20 cellular contexts compared by ENCODE assay signal in the genomic region with DNA sequence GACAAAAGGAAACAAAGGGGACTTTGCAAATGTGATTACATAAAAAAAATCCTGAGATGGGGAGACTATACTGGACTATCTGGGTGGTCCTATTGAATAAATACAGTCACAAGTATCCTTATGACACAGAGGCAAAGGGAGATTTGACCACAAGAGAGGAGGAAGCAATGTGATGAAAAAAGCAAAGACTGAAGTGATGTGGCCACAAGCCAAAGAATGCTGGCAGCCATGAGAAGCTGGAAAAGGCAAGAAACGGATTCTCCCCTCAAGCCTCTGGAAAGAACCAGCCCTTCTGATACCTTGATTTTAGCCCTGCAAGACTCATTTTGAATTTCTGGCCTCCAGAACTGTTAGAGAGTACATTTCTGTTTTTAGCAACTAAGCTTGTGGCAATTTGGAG. TPM values are rescaled to one million over a fixed set of nuclear protein-coding genes. Genes with fewer than 3 reads are reported as not detected.
"Had no signal": no experiment of that assay in that cellular context is flagged by ENCODE, and none has a peak within 500 bp of the region (broad histone marks: within the 10 kb centered on the region; RNA-seq: fewer than 3 reads in every experiment).

No MANE protein-coding gene starts in this region.

- H3K9me3 Mint-ChIP-seq: natural killer cell treated with Interleukin-12 subunit alpha and Interleukin-12 subunit beta and Interleukin-15 and Interleukin-18, amount 100 ng/mL, for 72 hours had no signal

- H2AFZ ChIP-seq: neural progenitor cell had no signal

- H3K4me1 Mint-ChIP-seq: neural progenitor cell had no signal

- H3K36me3 ChIP-seq: esophagus squamous epithelium, gastrocnemius medialis, neural progenitor cell, ovary, upper lobe of left lung, uterus had no signal

- H3K9ac ChIP-seq: neural progenitor cell had no signal

- H3K4me1 ChIP-seq: esophagus squamous epithelium, gastrocnemius medialis, neural progenitor cell, uterus had no signal

- H3K27me3 ChIP-seq: gastrocnemius medialis, heart right ventricle, neural progenitor cell, ovary, upper lobe of left lung, uterus had no signal

- FAIRE-seq: colon, islet of Langerhans had no signal

- H3K9me3 ChIP-seq: gastrocnemius medialis, mucosa of descending colon, ovary had no signal

- H3K36me3 Mint-ChIP-seq: natural killer cell treated with Interleukin-12 subunit alpha and Interleukin-12 subunit beta and Interleukin-15 and Interleukin-18, amount 100 ng/mL, for 72 hours had no signal

- H3K4me3 ChIP-seq: esophagus squamous epithelium, gastrocnemius medialis, heart right ventricle, mucosa of descending colon, neural progenitor cell, ovary, smooth muscle cell, upper lobe of left lung, uterus had no signal

- ATAC-seq: effector memory CD8-positive, alpha-beta T cell; heart right ventricle; mucosa of descending colon; natural killer cell treated with Interleukin-12 subunit alpha and Interleukin-12 subunit beta and Interleukin-15 and Interleukin-18, amount 100 ng/mL, for 72 hours; right cardiac atrium had no signal

- DNase-seq: effector memory CD8-positive, alpha-beta T cell; esophagus squamous epithelium; gastrocnemius medialis; heart right ventricle; kidney glomerular epithelial cell; mesendoderm; mucosa of descending colon; ovary; right cardiac atrium; stimulated activated CD4-positive, alpha-beta T cell treated with anti-CD3 and anti-CD28 coated beads, Interleukin-2, amount 100 ng/mL, for 48 hours; stimulated activated naive CD4-positive, alpha-beta T cell treated with Interleukin-2 at 50 U/mL for 16 hours; upper lobe of left lung had no signal

- H3K27ac ChIP-seq: esophagus squamous epithelium, gastrocnemius medialis, heart right ventricle, neural progenitor cell, ovary, upper lobe of left lung had no signal

- H3K4me3 Mint-ChIP-seq: dendritic cell treated with granulocyte-macrophage colony-stimulating factor and Interleukin-4, amounts not matched to agents 40 ng/mL and 50 ng/mL, for 4 days; effector memory CD8-positive, alpha-beta T cell; natural killer cell treated with Interleukin-12 subunit alpha and Interleukin-12 subunit beta and Interleukin-15 and Interleukin-18, amount 100 ng/mL, for 72 hours; neural progenitor cell had no signal

- H3K27ac Mint-ChIP-seq: effector memory CD8-positive, alpha-beta T cell; natural killer cell treated with Interleukin-12 subunit alpha and Interleukin-12 subunit beta and Interleukin-15 and Interleukin-18, amount 100 ng/mL, for 72 hours; neural progenitor cell had no signal

- H3K4me2 ChIP-seq: neural progenitor cell, smooth muscle cell had no signal

RNA-seq across cellular contexts. Expression of a gene that starts 36.4 kb away (rescaled TPM):
- total RNA-seq: lung microvascular endothelial cell; natural killer cell treated with Interleukin-12 subunit alpha and Interleukin-12 subunit beta and Interleukin-15 and Interleukin-18, amount 100 ng/mL, for 72 hours had no signal
